ENCODE assay signal across 30 cellular contexts in the genomic region with DNA sequence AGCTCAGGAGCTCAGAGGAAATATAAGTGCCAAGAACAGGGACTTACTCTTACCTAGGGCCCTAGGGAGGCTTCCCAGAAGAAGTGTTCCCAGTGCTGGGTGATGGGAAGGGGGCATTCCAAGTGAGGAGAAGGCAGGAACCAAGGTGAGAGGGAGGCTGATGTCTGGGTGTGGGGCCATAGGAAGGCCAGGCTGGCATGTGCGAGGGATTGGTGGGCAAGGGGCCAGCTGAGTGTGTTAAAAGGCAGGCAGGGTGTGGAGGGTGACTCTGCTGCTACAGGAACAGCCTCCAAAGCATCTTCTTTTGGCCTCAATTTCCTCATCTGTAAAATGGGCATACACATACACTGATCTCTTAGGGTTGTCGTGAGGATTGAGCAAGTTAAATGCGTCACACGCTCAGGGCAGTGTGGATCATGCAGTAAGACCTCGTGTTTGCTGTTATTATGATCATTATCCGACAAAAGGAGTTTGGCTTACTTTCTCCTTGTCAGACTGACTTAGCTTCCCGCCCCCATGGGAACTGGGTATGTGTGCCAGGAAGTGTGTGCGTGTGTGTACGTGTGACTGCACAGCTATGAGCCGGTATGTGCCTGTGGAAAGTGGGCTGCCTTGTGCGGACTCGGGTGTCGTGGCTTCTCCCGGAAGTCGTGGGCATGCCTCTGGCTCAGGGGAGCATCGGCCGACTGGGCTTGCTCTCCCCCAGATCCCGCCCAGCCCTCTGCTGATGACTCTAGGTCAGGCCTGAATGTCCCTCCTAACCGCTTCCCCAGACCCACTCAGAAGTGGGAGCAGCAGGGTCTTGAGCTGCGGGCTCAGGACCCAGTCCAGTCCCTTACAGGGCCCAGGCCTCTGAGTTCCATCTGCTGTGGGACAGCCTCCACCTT. TPM values are rescaled to one million over a fixed set of nuclear protein-coding genes. Genes with fewer than 3 reads are reported as not detected.
DNase-seq lines count a peak whose midpoint lies in the region; ATAC-seq, FAIRE-seq and TF ChIP-seq lines count a peak whose summit lies in the region.
"Had no signal": no experiment of that assay in that cellular context is flagged by ENCODE, and none has a peak within 500 bp of the region (broad histone marks: within the 10 kb centered on the region; RNA-seq: fewer than 3 reads in every experiment).

No MANE protein-coding gene starts in this region.

- no peaks in the 10 kb centered on the region for H3K36me3 ChIP-seq in keratinocyte (ENCODE audit: control insufficient read depth in 2 of 2, extremely low read depth in 1 of 2, insufficient read depth in 2 of 2, low read length in 2 of 2)
- H3K36me3 ChIP-seq: HAP-1, left ventricle myocardium inferior, Peyer's patch, right atrium auricular region, tibial nerve had no signal

- intact Hi-C loops in CD14-positive monocyte (cut with micrococcal nuclease), result no loop called here

- peaks cover 20 to 41% (median 36%) of the 10 kb centered on the region in 3 donors for H3K27me3 Mint-ChIP-seq in CD14-positive monocyte (ENCODE audit: low read depth in 3 of 3)
- peaks cover 23% of the 10 kb centered on the region for H3K27me3 Mint-ChIP-seq in activated T-helper 17 cell treated with anti-CD3 and anti-CD28 coated beads, Interleukin-2, amount 50 U/mL, for 72 hours

- peaks cover 56% of the 10 kb centered on the region for H3K27me3 ChIP-seq in keratinocyte (ENCODE audit: control insufficient read depth, extremely low read depth, insufficient read depth, low read length)
- H3K27me3 ChIP-seq: Peyer's patch, right atrium auricular region had no signal

- dilution Hi-C loops in keratinocyte (cut with MboI; ENCODE audit: extremely low pct_ligation_motif_present, low sequenced_read_pairs), result no loop called here

- no peak overlapping the region for H3K27ac ChIP-seq in keratinocyte (ENCODE audit: control insufficient read depth, insufficient read depth, low read length)
- H3K27ac ChIP-seq: epithelial cell of prostate, left ventricle myocardium inferior, parathyroid adenoma, Peyer's patch, right atrium auricular region, tibial nerve, VCaP had no signal

- DNase-seq in CD14-positive monocyte (ENCODE audit: low spot score) (no peak), keratinocyte (ENCODE audit: low read depth, low spot score) (no peak), NCI-H748 treated with DMSO at 0.1 percent for 48 hours (lab: John Stamatoyannopoulos, UW) (no peak)
- DNase-seq in stimulated activated effector memory CD8-positive, alpha-beta T cell treated with anti-CD3 and anti-CD28 coated beads, Interleukin-12 subunit alpha, Interleukin-12 subunit beta, amount 100 ng/mL, for 72 hours (ENCODE audit: low spot score in 2 of 2), result no peak
- DNase-seq in stimulated activated CD8-positive, alpha-beta memory T cell treated with anti-CD3 and anti-CD28 coated beads, Interleukin-4, amount 100 ng/mL, for 48 hours, result no peak
- DNase-seq: activated CD4-positive, alpha-beta T cell treated with anti-CD3 and anti-CD28 coated beads, Interleukin-2, amount 10 ng/mL, durations not matched to agents 7 days and 5 days; effector memory CD4-positive, alpha-beta T cell; immature natural killer cell; left ventricle myocardium inferior; mesendoderm; NCI-H146; NCI-H2107; NCI-H345; NCI-H69; SHP77 treated with DMSO at 0.1 percent for 48 hours; T-helper 9 cell had no signal

- H3K27ac Mint-ChIP-seq in CD14-positive monocyte, result peak overlapping the region in 5 of 7 donors; percentile 93 to 98 (median 97)
- peak overlapping the region; percentile 10 for H3K27ac Mint-ChIP-seq in activated T-helper 17 cell treated with anti-CD3 and anti-CD28 coated beads, Interleukin-2, amount 50 U/mL, for 72 hours
- peak overlapping the region; percentile 81 for H3K27ac Mint-ChIP-seq in stimulated activated effector memory CD8-positive, alpha-beta T cell treated with anti-CD3 and anti-CD28 coated beads, Interleukin-12 subunit alpha, Interleukin-12 subunit beta, amount 100 ng/mL, for 72 hours
- H3K27ac Mint-ChIP-seq: activated CD4-positive, alpha-beta T cell treated with anti-CD3 and anti-CD28 coated beads, Interleukin-2, amount 10 ng/mL, durations not matched to agents 7 days and 5 days; activated CD8-positive, alpha-beta memory T cell treated with anti-CD3 and anti-CD28 coated beads, Interleukin-2, amount 10 ng/mL, durations not matched to agents 7 days and 5 days; CD4-positive, CD25-positive, alpha-beta regulatory T cell; immature natural killer cell had no signal

- peak; percentile 41 for FAIRE-seq in keratinocyte (lab: Jason Lieb, UNC)
- FAIRE-seq: colon had no signal

- no peaks in the 10 kb centered on the region for H3K9me3 ChIP-seq in keratinocyte (ENCODE audit: control insufficient read depth, low read depth, low read length)
- H3K9me3 ChIP-seq: HAP-1, left ventricle myocardium inferior, Peyer's patch, right atrium auricular region, tibial nerve had no signal

- no peaks in the 10 kb centered on the region for H3K4me1 ChIP-seq in keratinocyte (ENCODE audit: control insufficient read depth, extremely low read depth, insufficient read depth, low read length)
- H3K4me1 ChIP-seq: HAP-1 had no signal

- no peaks in the 10 kb centered on the region for H3K9me1 ChIP-seq in keratinocyte (ENCODE audit: control insufficient read depth, extremely low read depth, insufficient read depth, low read length)

- no peaks in the 10 kb centered on the region for H4K20me1 ChIP-seq in keratinocyte (ENCODE audit: control insufficient read depth, extremely low read depth, insufficient read depth, low read length)

- no peak for TF ChIP-seq CTCF in CD14-positive monocyte (IDR thresholded peaks at IDR 0.05)
- TF ChIP-seq CTCF in keratinocyte (optimal IDR thresholded peaks at IDR 0.05 in 1 of 3, IDR thresholded peaks at IDR 0.05 in 1 of 3, conservative IDR thresholded peaks at IDR 0.05 in 1 of 3; ENCODE audit: extremely low read depth in 1 of 3, insufficient read depth in 2 of 3, low read length in 3 of 3), result no peak

- H3K4me2 ChIP-seq in keratinocyte (ENCODE audit: control insufficient read depth, extremely low read depth, insufficient read depth, low read depth, low read length), result no peak overlapping the region

- H3K4me3 ChIP-seq in keratinocyte (ENCODE audit: control insufficient read depth in 2 of 3, extremely low read depth in 1 of 3, insufficient read depth in 2 of 3, low read depth in 1 of 3, low read length in 3 of 3), result no peak overlapping the region
- H3K4me3 ChIP-seq: HAP-1, left ventricle myocardium inferior, Peyer's patch, right atrium auricular region, tibial nerve had no signal

- no peaks in the 10 kb centered on the region for H3K79me2 ChIP-seq in keratinocyte (ENCODE audit: control insufficient read depth, insufficient read depth, low read length)

- no peak overlapping the region for H3K9ac ChIP-seq in keratinocyte (ENCODE audit: control insufficient read depth, extremely low read depth, insufficient read depth, low read length)
- H3K9ac ChIP-seq: parathyroid adenoma had no signal

- H3K4me3 Mint-ChIP-seq in CD14-positive monocyte, result peak overlapping the region in 1 of 2 donors; percentile 73
- H3K4me3 Mint-ChIP-seq in activated T-helper 17 cell treated with anti-CD3 and anti-CD28 coated beads, Interleukin-2, amount 50 U/mL, for 72 hours, result peak overlapping the region; percentile 69
- peak overlapping the region; percentile 71 for H3K4me3 Mint-ChIP-seq in stimulated activated effector memory CD8-positive, alpha-beta T cell treated with anti-CD3 and anti-CD28 coated beads, Interleukin-12 subunit alpha, Interleukin-12 subunit beta, amount 100 ng/mL, for 72 hours
- H3K4me3 Mint-ChIP-seq: activated CD4-positive, alpha-beta T cell treated with anti-CD3 and anti-CD28 coated beads, Interleukin-2, amount 10 ng/mL, durations not matched to agents 7 days and 5 days; activated CD8-positive, alpha-beta memory T cell treated with anti-CD3 and anti-CD28 coated beads, Interleukin-2, amount 10 ng/mL, durations not matched to agents 7 days and 5 days; immature natural killer cell; neural crest cell had no signal

- ATAC-seq in activated T-helper 17 cell treated with anti-CD3 and anti-CD28 coated beads, Interleukin-2, amount 50 U/mL, for 72 hours (replicated peaks), result no peak
- no peak for ATAC-seq in stimulated activated effector memory CD8-positive, alpha-beta T cell treated with anti-CD3 and anti-CD28 coated beads, Interleukin-12 subunit alpha, Interleukin-12 subunit beta, amount 100 ng/mL, for 72 hours
- no peak for ATAC-seq in HG02852 (IDR thresholded peaks at IDR 0.05; ENCODE audit: unreplicated experiment)

- peaks cover 0 to 9% of the 10 kb centered on the region in 2 donors for H3K36me3 Mint-ChIP-seq in CD14-positive monocyte
- H3K36me3 Mint-ChIP-seq in activated T-helper 17 cell treated with anti-CD3 and anti-CD28 coated beads, Interleukin-2, amount 50 U/mL, for 72 hours (ENCODE audit: low read depth), result no peaks in the 10 kb centered on the region
- no peaks in the 10 kb centered on the region for H3K36me3 Mint-ChIP-seq in stimulated activated effector memory CD8-positive, alpha-beta T cell treated with anti-CD3 and anti-CD28 coated beads, Interleukin-12 subunit alpha, Interleukin-12 subunit beta, amount 100 ng/mL, for 72 hours
- H3K36me3 Mint-ChIP-seq: activated CD8-positive, alpha-beta memory T cell treated with anti-CD3 and anti-CD28 coated beads, Interleukin-2, amount 10 ng/mL, durations not matched to agents 7 days and 5 days; CD4-positive, CD25-positive, alpha-beta regulatory T cell; immature natural killer cell had no signal

- peaks cover 3 to 10% (median 7%) of the 10 kb centered on the region in 7 donors for H3K9me3 Mint-ChIP-seq in CD14-positive monocyte
- no peaks in the 10 kb centered on the region for H3K9me3 Mint-ChIP-seq in activated T-helper 17 cell treated with anti-CD3 and anti-CD28 coated beads, Interleukin-2, amount 50 U/mL, for 72 hours
- H3K9me3 Mint-ChIP-seq in stimulated activated effector memory CD8-positive, alpha-beta T cell treated with anti-CD3 and anti-CD28 coated beads, Interleukin-12 subunit alpha, Interleukin-12 subunit beta, amount 100 ng/mL, for 72 hours, result no peaks in the 10 kb centered on the region
- H3K9me3 Mint-ChIP-seq: activated CD4-positive, alpha-beta T cell treated with anti-CD3 and anti-CD28 coated beads, Interleukin-2, amount 10 ng/mL, durations not matched to agents 7 days and 5 days; CD4-positive, CD25-positive, alpha-beta regulatory T cell; immature natural killer cell; neural crest cell had no signal

- H2AFZ ChIP-seq in keratinocyte (ENCODE audit: control insufficient read depth, low read length), result no peak overlapping the region
- H2AFZ ChIP-seq: parathyroid adenoma had no signal

- peaks cover 64% of the 10 kb centered on the region for H3K4me1 Mint-ChIP-seq in CD14-positive monocyte
- H3K4me1 Mint-ChIP-seq in activated T-helper 17 cell treated with anti-CD3 and anti-CD28 coated beads, Interleukin-2, amount 50 U/mL, for 72 hours, result peaks cover 13% of the 10 kb centered on the region
- H3K4me1 Mint-ChIP-seq in stimulated activated effector memory CD8-positive, alpha-beta T cell treated with anti-CD3 and anti-CD28 coated beads, Interleukin-12 subunit alpha, Interleukin-12 subunit beta, amount 100 ng/mL, for 72 hours, result peaks cover 16% of the 10 kb centered on the region

RNA-seq across cellular contexts. Expression of gene NEURL1, which starts 59.6 kb away (rescaled TPM):
- polyA plus RNA-seq in CD14-positive monocyte (1 to 10 TPM; 3.0 to 3.3 TPM), keratinocyte (0.02 to 0.12 TPM (median 0.03 TPM) in 3 replicates)
- total RNA-seq in activated T-helper 17 cell treated with anti-CD3 and anti-CD28 coated beads, Interleukin-2, amount 50 U/mL, for 72 hours, result 1 to 10 TPM; 2.1 to 3.7 TPM
- polyA plus RNA-seq in keratinocyte (2011; ENCODE audit: low read depth), result not detected
- polyA plus RNA-seq in keratinocyte (2011; cell fraction: cytosol; rRNA removed), result 0.04 and 0.17 TPM in 2 replicates
- 0.10 and 0.23 TPM in 2 replicates for polyA plus RNA-seq in keratinocyte (2011; cell fraction: nucleus; rRNA removed)
- polyA plus RNA-seq in keratinocyte (2012; ENCODE audit: low replicate concordance), result 0.15 and 0.41 TPM in 2 replicates
- 0.13 TPM in 1 of 3 replicates, not detected in the others for polyA minus RNA-seq in keratinocyte
- polyA minus RNA-seq in keratinocyte (2011; cell fraction: cytosol; rRNA and poly(A)+ RNA removed), result not detected
- 0.11 and 0.16 TPM in 2 replicates for polyA minus RNA-seq in keratinocyte (2011; cell fraction: nucleus; rRNA and poly(A)+ RNA removed)
- total RNA-seq: Daoy had no signal

Comparison
In these comparisons a context has a peak if more than half of its experiments do, and no peak if none do; other contexts are left out.
1. H3K27ac Mint-ChIP-seq: peak in every context shown above with its lines; median percentile 97 in CD14-positive monocyte; 81 in stimulated activated effector memory CD8-positive, alpha-beta T cell treated with anti-CD3 and anti-CD28 coated beads, Interleukin-12 subunit alpha, Interleukin-12 subunit beta, amount 100 ng/mL, for 72 hours; 10 in activated T-helper 17 cell treated with anti-CD3 and anti-CD28 coated beads, Interleukin-2, amount 50 U/mL, for 72 hours.